In genomic region chr3:1534252-1534651, GRCh38 we compare ENCODE assay signal across 26 cellular contexts.
DNase-seq lines count a peak whose midpoint lies in the region; ATAC-seq, FAIRE-seq and TF ChIP-seq lines count a peak whose summit lies in the region.
"Had no signal": no experiment of that assay in that cellular context is flagged by ENCODE, and none has a peak within 500 bp of the region (broad histone marks: within the 10 kb centered on the region; RNA-seq: fewer than 3 reads in every experiment).

No MANE protein-coding gene starts in this region.

- no peak for FAIRE-seq in HepG2 (lab: Jason Lieb, UNC)
- FAIRE-seq: A204.1, D721Med, GM12878, GM19239 had no signal

- H3K4me1 ChIP-seq in HepG2 (ENCODE audit: insufficient read depth, low read length) (no peaks in the 10 kb centered on the region), right lobe of liver (no peaks in the 10 kb centered on the region), osteoblast (ENCODE audit: insufficient read depth, low read length) (no peaks in the 10 kb centered on the region)

- TF ChIP-seq RAD21 in HepG2 (CRISPR knock-in tag; IDR thresholded peaks at IDR 0.05), result no peak

- no peaks in the 10 kb centered on the region for H3K4me1 Mint-ChIP-seq in nephron progenitor cell
- H3K4me1 Mint-ChIP-seq: CD14-positive monocyte; CD8-positive, alpha-beta memory T cell; GM23338 had no signal

- H3K9me3 ChIP-seq in HepG2 (ENCODE audit: low read length) (peaks cover 87% of the 10 kb centered on the region), right lobe of liver (no peaks in the 10 kb centered on the region), osteoblast (ENCODE audit: low read depth, low read length) (no peaks in the 10 kb centered on the region)
- H3K9me3 ChIP-seq: BE2C had no signal

- CTCF ChIA-PET in HepG2 (lab: Yijun Ruan, JAX; ENCODE audit: low intra/inter-chr PET ratio, low total read pairs), result no interaction called here

- ATAC-seq in HepG2 (no peak), right lobe of liver (no peak), HG02973 (IDR thresholded peaks at IDR 0.05; ENCODE audit: unreplicated experiment) (no peak)
- ATAC-seq: GM12878, GM23338, HCT116 had no signal

- no peak overlapping the region for H2AFZ ChIP-seq in HepG2 (ENCODE audit: low read length)
- no peak overlapping the region for H2AFZ ChIP-seq in osteoblast (ENCODE audit: low read length)
- H2AFZ ChIP-seq: GM23338 had no signal

- H3K4me2 ChIP-seq in HepG2 (ENCODE audit: low read depth, low read length) (no peak overlapping the region), osteoblast (ENCODE audit: insufficient read depth, low read length) (no peak overlapping the region)
- H3K4me2 ChIP-seq: BLaER1 treated with 17β-estradiol and CSF1 and Interleukin-3, amounts not matched to agents 10 nM and 100 nM; GM23338 had no signal

- no TSS peak for BruUV-seq in HepG2 (replicated peaks; lab: Mats Ljungman, UMichigan)

- no peaks in the 10 kb centered on the region for H3K36me3 Mint-ChIP-seq in nephron progenitor cell (ENCODE audit: low read depth)
- H3K36me3 Mint-ChIP-seq: CD14-positive monocyte; CD8-positive, alpha-beta memory T cell had no signal

- no peak overlapping the region for H3K4me3 ChIP-seq in HepG2 (replicated peaks in 1 of 3; ENCODE audit: insufficient read depth in 1 of 3, low read depth in 2 of 3, low read length in 3 of 3)
- H3K4me3 ChIP-seq in right lobe of liver, result no peak overlapping the region
- no peak overlapping the region for H3K4me3 ChIP-seq in osteoblast (ENCODE audit: insufficient read depth, low read length)
- H3K4me3 ChIP-seq: BLaER1 treated with 17β-estradiol and CSF1 and Interleukin-3, amounts not matched to agents 10 nM and 100 nM; GM12878; GM23338 had no signal

- peak overlapping the region; percentile 30 for H3K27ac Mint-ChIP-seq in nephron progenitor cell
- H3K27ac Mint-ChIP-seq: CD14-positive monocyte; CD4-positive, alpha-beta T cell; CD8-positive, alpha-beta memory T cell; GM23338 had no signal

- TF ChIP-seq EP300 in HepG2 (IDR thresholded peaks at IDR 0.05; ENCODE audit: low read depth in 2 of 2, low read length in 2 of 2) (no peak), HepG2 (CRISPR knock-in tag; IDR thresholded peaks at IDR 0.05; ENCODE audit: borderline replicate concordance) (no peak)

- H3K36me3 ChIP-seq in HepG2 (replicated peaks in 1 of 2; ENCODE audit: control insufficient read depth in 1 of 2, insufficient read depth in 2 of 2, low read length in 2 of 2), result no peaks in the 10 kb centered on the region
- no peaks in the 10 kb centered on the region for H3K36me3 ChIP-seq in right lobe of liver
- no peaks in the 10 kb centered on the region for H3K36me3 ChIP-seq in osteoblast (ENCODE audit: insufficient read depth, low read length)
- H3K36me3 ChIP-seq: BE2C; BLaER1 treated with 17β-estradiol and CSF1 and Interleukin-3, amounts not matched to agents 10 nM and 100 nM had no signal

- no peak overlapping the region for H3K4me3 Mint-ChIP-seq in nephron progenitor cell
- H3K4me3 Mint-ChIP-seq: CD14-positive monocyte; CD4-positive, alpha-beta T cell; CD8-positive, alpha-beta memory T cell; GM23338; H9 had no signal

- peaks cover 4% of the 10 kb centered on the region for H3K27me3 Mint-ChIP-seq in nephron progenitor cell (ENCODE audit: low read depth, poor library complexity)
- H3K27me3 Mint-ChIP-seq: CD4-positive, alpha-beta T cell; CD8-positive, alpha-beta memory T cell had no signal

- TF ChIP-seq CTCF in HepG2 (CRISPR knock-in tag; IDR thresholded peaks at IDR 0.05) (no peak), right lobe of liver (IDR thresholded peaks at IDR 0.05) (no peak), VCaP (conservative IDR thresholded peaks at IDR 0.05) (no peak), nephron progenitor cell (IDR thresholded peaks at IDR 0.05) (no peak), osteoblast (IDR thresholded peaks at IDR 0.05; ENCODE audit: extremely low read depth, low read depth, low read length) (no peak)

- H3K27me3 ChIP-seq in HepG2 (ENCODE audit: control insufficient read depth in 1 of 2, insufficient read depth in 2 of 2, low read length in 2 of 2) (no peaks in the 10 kb centered on the region), right lobe of liver (no peaks in the 10 kb centered on the region), osteoblast (ENCODE audit: insufficient read depth, low read length) (no peaks in the 10 kb centered on the region)
- H3K27me3 ChIP-seq: BE2C; BLaER1 treated with 17β-estradiol and CSF1 and Interleukin-3, amounts not matched to agents 10 nM and 100 nM had no signal

- in situ Hi-C loops in HepG2 (cut with HindIII; ENCODE audit: extremely low pct_ligation_motif_present, low pct_unique_long_range_greater_than_20kb), result no loop called here

- DNase-seq in HepG2 (ENCODE audit: low spot score), result no peak
- no peak for DNase-seq in right lobe of liver
- no peak for DNase-seq in nephron progenitor cell
- no peak for DNase-seq in osteoblast (ENCODE audit: insufficient read length, low spot score, missing footprints)
- no peak for DNase-seq in caudate nucleus (lab: John Stamatoyannopoulos, UW)
- DNase-seq: ACHN; AML-193; BE2C; CD4-positive, alpha-beta T cell; CD8-positive, alpha-beta memory T cell; DMS 273 treated with DMSO at 0.1 percent for 48 hours; DMS79; EL; GDM1; H9 had no signal

- H3K79me2 ChIP-seq in HepG2 (ENCODE audit: insufficient read depth, low read length), result no peaks in the 10 kb centered on the region
- H3K79me2 ChIP-seq in osteoblast (ENCODE audit: insufficient read depth, low read length), result no peaks in the 10 kb centered on the region

- intact Hi-C loops in HepG2 (cut with micrococcal nuclease; ENCODE audit: unreplicated experiment), result no loop called here
- intact Hi-C loops in right lobe of liver (cut with DNase I), result no loop called here

- peaks cover 8% of the 10 kb centered on the region for H3K9me3 Mint-ChIP-seq in nephron progenitor cell

- POLR2A ChIA-PET in HepG2 (lab: Yijun Ruan, JAX), result no interaction called here

- TF ChIP-seq POLR2A in HepG2 (IDR thresholded peaks at IDR 0.05; ENCODE audit: insufficient read depth in 1 of 2, low read depth in 2 of 2, low read length in 2 of 2) (no peak), right lobe of liver (IDR thresholded peaks at IDR 0.05) (no peak)

- H4K20me1 ChIP-seq in HepG2 (ENCODE audit: insufficient read depth, low read length), result no peaks in the 10 kb centered on the region
- H4K20me1 ChIP-seq in osteoblast (ENCODE audit: insufficient read depth, low read length), result no peaks in the 10 kb centered on the region
- H4K20me1 ChIP-seq: BLaER1 treated with 17β-estradiol and CSF1 and Interleukin-3, amounts not matched to agents 10 nM and 100 nM had no signal

- no peak overlapping the region for H3K27ac ChIP-seq in HepG2 (ENCODE audit: extremely low read length, insufficient read depth, low read length)
- no peak overlapping the region for H3K27ac ChIP-seq in right lobe of liver
- H3K27ac ChIP-seq in VCaP, result peak overlapping the region; percentile 78
- no peak overlapping the region for H3K27ac ChIP-seq in osteoblast (ENCODE audit: low read depth, low read length)
- H3K27ac ChIP-seq in caudate nucleus (ENCODE audit: low read depth, low read length), result no peak overlapping the region
- H3K27ac ChIP-seq: 22Rv1; BLaER1 treated with 17β-estradiol and CSF1 and Interleukin-3, amounts not matched to agents 10 nM and 100 nM had no signal

- no peak overlapping the region for H3K9ac ChIP-seq in HepG2 (ENCODE audit: insufficient read depth, low read depth, low read length)
- H3K9ac ChIP-seq: BLaER1 treated with 17β-estradiol and CSF1 and Interleukin-3, amounts not matched to agents 10 nM and 100 nM had no signal

- 5% methylated on average over 3 of the region's 3 CpGs for WGBS in HepG2 (ENCODE audit: low lambda C conversion rate)
- WGBS in right lobe of liver (ENCODE audit: insufficient coverage, low coverage, low lambda C conversion rate, missing lambda C conversion rate), result 73% methylated on average over 3 of the region's 3 CpGs

TF ChIP-seq in HepG2, 621 proteins besides CTCF, POLR2A, EP300 and RAD21:
- TF ChIP-seq CEBPB (IDR thresholded peaks at IDR 0.05; ENCODE audit: borderline replicate concordance, low read depth, low read length) (no peak), ERF (CRISPR knock-in tag; IDR thresholded peaks at IDR 0.05) (no peak), MAFF (IDR thresholded peaks at IDR 0.05; ENCODE audit: low read depth, low read length) (peak; percentile 46; the same call in 1 of the 2 replicates), MAFK (conservative IDR thresholded peaks at IDR 0.05 in 1 of 2, IDR thresholded peaks at IDR 0.05 in 1 of 2; ENCODE audit: low read length in 2 of 2) (peak; percentile 56 to 78; a peak in 3 of 4 replicates)
- TF ChIP-seq, protein P1, sequence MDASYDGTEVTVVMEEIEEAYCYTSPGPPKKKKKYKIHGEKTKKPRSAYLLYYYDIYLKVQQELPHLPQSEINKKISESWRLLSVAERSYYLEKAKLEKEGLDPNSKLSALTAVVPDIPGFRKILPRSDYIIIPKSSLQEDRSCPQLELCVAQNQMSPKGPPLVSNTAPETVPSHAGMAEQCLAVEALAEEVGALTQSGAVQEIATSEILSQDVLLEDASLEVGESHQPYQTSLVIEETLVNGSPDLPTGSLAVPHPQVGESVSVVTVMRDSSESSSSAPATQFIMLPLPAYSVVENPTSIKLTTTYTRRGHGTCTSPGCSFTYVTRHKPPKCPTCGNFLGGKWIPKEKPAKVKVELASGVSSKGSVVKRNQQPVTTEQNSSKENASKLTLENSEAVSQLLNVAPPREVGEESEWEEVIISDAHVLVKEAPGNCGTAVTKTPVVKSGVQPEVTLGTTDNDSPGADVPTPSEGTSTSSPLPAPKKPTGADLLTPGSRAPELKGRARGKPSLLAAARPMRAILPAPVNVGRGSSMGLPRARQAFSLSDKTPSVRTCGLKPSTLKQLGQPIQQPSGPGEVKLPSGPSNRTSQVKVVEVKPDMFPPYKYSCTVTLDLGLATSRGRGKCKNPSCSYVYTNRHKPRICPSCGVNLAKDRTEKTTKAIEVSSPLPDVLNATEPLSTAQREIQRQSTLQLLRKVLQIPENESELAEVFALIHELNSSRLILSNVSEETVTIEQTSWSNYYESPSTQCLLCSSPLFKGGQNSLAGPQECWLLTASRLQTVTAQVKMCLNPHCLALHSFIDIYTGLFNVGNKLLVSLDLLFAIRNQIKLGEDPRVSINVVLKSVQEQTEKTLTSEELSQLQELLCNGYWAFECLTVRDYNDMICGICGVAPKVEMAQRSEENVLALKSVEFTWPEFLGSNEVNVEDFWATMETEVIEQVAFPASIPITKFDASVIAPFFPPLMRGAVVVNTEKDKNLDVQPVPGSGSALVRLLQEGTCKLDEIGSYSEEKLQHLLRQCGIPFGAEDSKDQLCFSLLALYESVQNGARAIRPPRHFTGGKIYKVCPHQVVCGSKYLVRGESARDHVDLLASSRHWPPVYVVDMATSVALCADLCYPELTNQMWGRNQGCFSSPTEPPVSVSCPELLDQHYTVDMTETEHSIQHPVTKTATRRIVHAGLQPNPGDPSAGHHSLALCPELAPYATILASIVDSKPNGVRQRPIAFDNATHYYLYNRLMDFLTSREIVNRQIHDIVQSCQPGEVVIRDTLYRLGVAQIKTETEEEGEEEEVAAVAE (CRISPR knock-in tag; IDR thresholded peaks at IDR 0.05; ENCODE audit: borderline replicate concordance), result no peak
